13 cellular contexts compared by ENCODE assay signal in the genomic region with DNA sequence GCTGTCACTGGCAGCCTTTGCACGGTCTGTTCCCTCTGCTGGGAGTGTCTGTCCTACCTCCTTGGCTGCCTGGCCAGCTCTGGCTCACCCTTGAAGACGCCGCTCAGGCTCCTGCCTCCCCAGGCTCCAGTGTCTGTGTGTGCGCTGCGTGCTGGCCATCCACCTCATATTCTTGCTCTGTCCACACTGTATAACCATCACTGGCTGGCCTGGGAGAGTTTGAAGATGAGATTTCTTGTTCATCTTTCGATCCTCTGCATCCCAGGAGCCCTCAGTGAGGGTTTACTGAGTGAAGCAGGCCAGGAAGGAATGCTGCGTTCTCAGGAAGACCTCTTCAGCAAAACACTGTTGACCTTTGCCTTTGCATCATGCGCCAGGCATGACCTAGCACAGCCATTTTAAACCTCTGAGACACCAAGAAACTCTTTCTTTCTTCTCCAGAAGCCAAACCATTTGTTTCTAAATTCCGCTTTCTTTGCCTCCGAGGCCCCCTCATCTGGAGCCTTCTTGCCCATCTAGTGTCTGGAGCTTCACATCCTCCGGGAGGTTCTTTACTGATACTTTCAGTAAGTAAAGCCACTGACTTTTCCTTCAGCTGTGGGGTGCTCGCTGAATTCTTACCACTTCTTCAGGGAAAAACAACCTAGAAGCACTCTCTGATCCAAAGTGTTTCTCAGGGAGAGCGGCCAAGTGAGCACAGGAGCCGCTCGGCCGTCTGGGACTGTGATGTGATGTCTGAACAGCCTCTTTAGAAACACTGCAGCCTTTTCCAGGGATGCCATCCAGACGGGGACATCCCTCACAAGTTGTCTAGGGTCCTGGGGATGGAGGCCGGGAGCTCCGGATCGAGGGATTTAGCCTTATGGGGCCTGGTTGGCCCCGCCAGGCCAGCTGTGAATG.
DNase-seq lines count a peak whose midpoint lies in the region; TF ChIP-seq lines count a peak whose summit lies in the region.
"Had no signal": no experiment of that assay in that cellular context is flagged by ENCODE, and none has a peak within 500 bp of the region (broad histone marks: within the 10 kb centered on the region; RNA-seq: fewer than 3 reads in every experiment).

No MANE protein-coding gene starts in this region.

- H3K4me2 ChIP-seq in neuronal stem cell (ENCODE audit: insufficient read depth, low read length, poor library complexity, severe bottlenecking) (no peak overlapping the region), OCI-LY7 (ENCODE audit: low read length) (no peak overlapping the region)

- CTCF ChIA-PET in OCI-LY7 (lab: Charles Lee; ENCODE audit: unreplicated experiment), result no interaction called here

- no peak overlapping the region for H3K9ac ChIP-seq in neuronal stem cell (ENCODE audit: low read depth, low read length, poor library complexity)

- intact Hi-C loops in left ventricle myocardium inferior (cut with micrococcal nuclease), result no loop called here
- intact Hi-C loops in thyroid gland (cut with DNase I), result no loop called here
- intact Hi-C loops in OCI-LY7 (cut with micrococcal nuclease; ENCODE audit: unreplicated experiment), result no loop called here

- POLR2A ChIA-PET in OCI-LY7 (lab: Charles Lee), result interaction anchor here (0.6 to 0.7 kb wide), 5 partner anchors 94 to 1169 kb away, joined by 3 to 6 read pairs (median 3); no protein-coding TSS in a partner anchor

- WGBS in neuronal stem cell (ENCODE audit: extremely low coverage in 2 of 2, insufficient read length in 2 of 2, insufficient replicate concordance in 1 of 2), 2 donors, result no CpG with 5 or more reads among the region's 21 CpGs
- 53 to 62% methylated on average over 13 to 21 of the region's 21 CpGs for WGBS in thyroid gland, 2 donors

- H3K9me3 ChIP-seq in left ventricle myocardium inferior (replicated peaks) (no peaks in the 10 kb centered on the region), neuronal stem cell (replicated peaks in 1 of 2; ENCODE audit: control insufficient read depth in 2 of 2, insufficient read depth in 1 of 2, low read depth in 1 of 2, low read length in 2 of 2) (peaks cover 0 to 8% of the 10 kb centered on the region in 2 donors), thyroid gland (no peaks in the 10 kb centered on the region), OCI-LY7 (ENCODE audit: low read length) (no peaks in the 10 kb centered on the region)

- H2BK12ac ChIP-seq in neuronal stem cell (ENCODE audit: low read length), result peak overlapping the region; percentile 86

- peak in 1 of 2 donors; percentile 33 for TF ChIP-seq POLR2A in thyroid gland (IDR thresholded peaks at IDR 0.05)

- no peak overlapping the region for H3K14ac ChIP-seq in neuronal stem cell (ENCODE audit: low read length)

- H3K4ac ChIP-seq in neuronal stem cell (ENCODE audit: low read length), result no peak overlapping the region

- no peak overlapping the region for H4K8ac ChIP-seq in neuronal stem cell (ENCODE audit: low read depth, low read length)

- no peaks in the 10 kb centered on the region for H3K79me1 ChIP-seq in neuronal stem cell (ENCODE audit: low read depth, low read length)

- no peaks in the 10 kb centered on the region for H3K9me2 ChIP-seq in OCI-LY7 (ENCODE audit: insufficient read depth, low read length)

- H2AFZ ChIP-seq in neuronal stem cell (ENCODE audit: low read length) (peak overlapping the region; percentile 57), OCI-LY7 (ENCODE audit: low read length) (no peak overlapping the region)

- BruUV-seq in OCI-LY7 (replicated peaks; lab: Mats Ljungman, UMichigan), result no TSS peak

- DNase-seq in caudate nucleus (lab: John Stamatoyannopoulos, UW) (peak in 2 of 61 donors; percentile 17 to 18), left ventricle myocardium inferior (no peak), neuronal stem cell (ENCODE audit: low spot score) (no peak), thyroid gland (peak; percentile 78 to 83), OCI-LY7 (ENCODE audit: low spot score) (no peak), NCI-H446 (lab: John Stamatoyannopoulos, UW) (no peak), NCI-H1105 treated with DMSO at 0.1 percent for 48 hours (lab: John Stamatoyannopoulos, UW) (no peak)
- DNase-seq in stimulated activated CD4-positive, alpha-beta T cell treated with anti-CD3 and anti-CD28 coated beads, Interleukin-4, amount 100 ng/mL, for 1 hour, result no peak
- DNase-seq: activated CD4-positive, alpha-beta T cell treated with anti-CD3 and anti-CD28 coated beads for 36 hours; activated T-cell treated with anti-CD3 and anti-CD28 coated beads, Interleukin-2, amount 50 U/mL, for 4 hours; NCI-H1092; NCI-H510A treated with DMSO at 0.1 percent for 48 hours had no signal

- no peaks in the 10 kb centered on the region for H3K27me3 ChIP-seq in left ventricle myocardium inferior (ENCODE audit: low read depth)
- H3K27me3 ChIP-seq in neuronal stem cell (ENCODE audit: control insufficient read depth in 3 of 3, insufficient read depth in 3 of 3, low read depth in 1 of 3, low read length in 3 of 3), result no peaks in the 10 kb centered on the region
- H3K27me3 ChIP-seq in thyroid gland, result no peaks in the 10 kb centered on the region

- H3K79me2 ChIP-seq in OCI-LY7 (ENCODE audit: insufficient read depth, low read depth, low read length), result no peaks in the 10 kb centered on the region

- H3K23ac ChIP-seq in neuronal stem cell (ENCODE audit: low read depth, low read length, poor library complexity), result no peak overlapping the region

- peak overlapping the region; percentile 22 for H3K18ac ChIP-seq in neuronal stem cell (ENCODE audit: low read length)

- H3K4me1 ChIP-seq in left ventricle myocardium inferior (peaks cover 51% of the 10 kb centered on the region), neuronal stem cell (ENCODE audit: control insufficient read depth in 2 of 2, insufficient read depth in 1 of 2, low read depth in 1 of 2, low read length in 2 of 2) (peaks cover 16 to 25% of the 10 kb centered on the region in 2 donors), thyroid gland (peaks cover 72 to 76% of the 10 kb centered on the region in 2 donors), OCI-LY7 (ENCODE audit: insufficient read depth, low read length, poor library complexity, severe bottlenecking) (no peaks in the 10 kb centered on the region)

- H4K91ac ChIP-seq in neuronal stem cell (ENCODE audit: low read depth, low read length, poor library complexity), result no peak overlapping the region

- H3K27ac ChIP-seq in caudate nucleus (ENCODE audit: low read depth, low read length) (peak overlapping the region; percentile 96), left ventricle myocardium inferior (replicated peaks) (peak overlapping the region; percentile 86), neuronal stem cell (replicated peaks; ENCODE audit: low read length) (no peak overlapping the region), thyroid gland (peak overlapping the region; percentile 84 to 98 (median 95)), OCI-LY7 (ENCODE audit: low read depth, low read length, poor library complexity, severe bottlenecking) (no peak overlapping the region)
- H3K27ac ChIP-seq: C4-2B had no signal

- H2BK120ac ChIP-seq in neuronal stem cell (ENCODE audit: low read depth, low read length), result no peak overlapping the region

- H3K36me3 ChIP-seq in left ventricle myocardium inferior, result no peaks in the 10 kb centered on the region
- no peaks in the 10 kb centered on the region for H3K36me3 ChIP-seq in neuronal stem cell (replicated peaks in 1 of 2; ENCODE audit: control insufficient read depth in 2 of 2, insufficient read depth in 2 of 2, low read length in 2 of 2)
- no peaks in the 10 kb centered on the region for H3K36me3 ChIP-seq in thyroid gland
- no peaks in the 10 kb centered on the region for H3K36me3 ChIP-seq in OCI-LY7 (ENCODE audit: insufficient read depth, low read length)

- H2AK5ac ChIP-seq in neuronal stem cell (ENCODE audit: low read depth, low read length), result peak overlapping the region; percentile 68

- peak overlapping the region; percentile 22 for H2BK15ac ChIP-seq in neuronal stem cell (ENCODE audit: low read length)

- H4K20me1 ChIP-seq in OCI-LY7 (ENCODE audit: insufficient read depth, low read length), result no peaks in the 10 kb centered on the region

- H3K4me3 ChIP-seq in left ventricle myocardium inferior (no peak overlapping the region), neuronal stem cell (ENCODE audit: low read length in 2 of 2) (no peak overlapping the region), thyroid gland (replicated peaks in 1 of 3) (no peak overlapping the region), OCI-LY7 (ENCODE audit: low read depth, low read length, poor library complexity, severe bottlenecking) (no peak overlapping the region)

- TF ChIP-seq CTCF in left ventricle myocardium inferior (IDR thresholded peaks at IDR 0.05; ENCODE audit: borderline replicate concordance) (no peak), thyroid gland (IDR thresholded peaks at IDR 0.05) (no peak), OCI-LY7 (conservative IDR thresholded peaks at IDR 0.05; ENCODE audit: low read length) (no peak)

- H2BK5ac ChIP-seq in neuronal stem cell (ENCODE audit: low read length), result no peak overlapping the region

Comparison
In these comparisons a context has a peak if more than half of its experiments do, and no peak if none do; other contexts are left out.
1. DNase-seq: peak in thyroid gland (2 of 2); none in left ventricle myocardium inferior (single experiment), neuronal stem cell (single experiment), OCI-LY7 (single experiment), NCI-H446 (0 of 2), NCI-H1105 treated with DMSO at 0.1 percent for 48 hours (single experiment) and stimulated activated CD4-positive, alpha-beta T cell treated with anti-CD3 and anti-CD28 coated beads, Interleukin-4, amount 100 ng/mL, for 1 hour (single experiment).
2. H3K27ac ChIP-seq: peak in caudate nucleus (single experiment), left ventricle myocardium inferior (single experiment) and thyroid gland (3 of 3); none in neuronal stem cell (single experiment) and OCI-LY7 (single experiment).